Comparison of ENCODE assay signal across 14 cellular contexts in genomic region chr7:149790754-149791360, GRCh38. TPM values are rescaled to one million over a fixed set of nuclear protein-coding genes. Genes with fewer than 3 reads are reported as not detected.
DNase-seq lines count a peak whose midpoint lies in the region; ATAC-seq, FAIRE-seq and TF ChIP-seq lines count a peak whose summit lies in the region.
"Had no signal": no experiment of that assay in that cellular context is flagged by ENCODE, and none has a peak within 500 bp of the region (broad histone marks: within the 10 kb centered on the region; RNA-seq: fewer than 3 reads in every experiment).

No MANE protein-coding gene starts in this region.

- no peak for TF ChIP-seq RAD21 in H1 (IDR thresholded peaks at IDR 0.05 in 1 of 2, conservative IDR thresholded peaks at IDR 0.05 in 1 of 2; ENCODE audit: low read depth in 2 of 2, low read length in 2 of 2)

- no peak overlapping the region for H4K8ac ChIP-seq in H1 (ENCODE audit: extremely low read depth, insufficient read depth, low read length)

- no peak for TF ChIP-seq POLR2A in H1 (IDR thresholded peaks at IDR 0.05; ENCODE audit: control extremely low read depth in 1 of 2, low read depth in 2 of 2, low read length in 2 of 2)

- H3K4me2 ChIP-seq in H1 (ENCODE audit: insufficient read depth in 1 of 2, low read depth in 2 of 2, low read length in 2 of 2), result peak overlapping the region; percentile 32 to 75
- H3K4me2 ChIP-seq: BLaER1 treated with 17β-estradiol and CSF1 and Interleukin-3, amounts not matched to agents 10 nM and 100 nM had no signal

- H3K4me1 ChIP-seq in right cardiac atrium (ENCODE audit: control insufficient read depth, insufficient read depth, low read length) (no peaks in the 10 kb centered on the region), heart right ventricle (peaks cover 0 to 18% (median 11%) of the 10 kb centered on the region in 9 donors), H1 (replicated peaks in 1 of 4; ENCODE audit: control insufficient read depth in 3 of 4, insufficient read depth in 4 of 4, low read length in 3 of 4) (peaks cover 0 to 4% (median 2%) of the 10 kb centered on the region in 4 experiments; a peak in 5 of 7 replicates)

- H3K14ac ChIP-seq in H1 (ENCODE audit: insufficient read length), result no peak overlapping the region

- H3K56ac ChIP-seq in H1 (replicated peaks; ENCODE audit: insufficient read length, low read depth, low read length), result no peak overlapping the region

- H2BK15ac ChIP-seq in H1 (ENCODE audit: low read length), result no peak overlapping the region

- H3K27me3 ChIP-seq in right cardiac atrium (ENCODE audit: control insufficient read depth, insufficient read depth) (no peaks in the 10 kb centered on the region), heart right ventricle (peaks cover 0 to 53% (median 45%) of the 10 kb centered on the region in 7 donors), H1 (replicated peaks in 1 of 4; ENCODE audit: control insufficient read depth in 3 of 4, extremely low read depth in 1 of 4, insufficient read depth in 3 of 4, low read length in 3 of 4) (peaks cover 8 to 44% (median 35%) of the 10 kb centered on the region in 4 experiments)
- H3K27me3 ChIP-seq: BLaER1 treated with 17β-estradiol and CSF1 and Interleukin-3, amounts not matched to agents 10 nM and 100 nM had no signal

- H3K9ac ChIP-seq in H1 (replicated peaks in 1 of 4; ENCODE audit: extremely low read depth in 1 of 4, low read depth in 3 of 4, low read length in 3 of 4), result no peak overlapping the region
- H3K9ac ChIP-seq: BLaER1 treated with 17β-estradiol and CSF1 and Interleukin-3, amounts not matched to agents 10 nM and 100 nM had no signal

- ATAC-seq in right cardiac atrium (no peak), heart right ventricle (no peak), GM19452 (IDR thresholded peaks at IDR 0.05; ENCODE audit: unreplicated experiment) (no peak), HG02840 (IDR thresholded peaks at IDR 0.05; ENCODE audit: low FRiP score, unreplicated experiment) (no peak)

- H2AK5ac ChIP-seq in H1 (ENCODE audit: low read depth, low read length), result no peak overlapping the region

- no peak overlapping the region for H2AFZ ChIP-seq in H1 (ENCODE audit: low read length)

- TF ChIP-seq EP300 in H1 (IDR thresholded peaks at IDR 0.05; ENCODE audit: borderline replicate concordance in 1 of 2, low read depth in 2 of 2, low read length in 2 of 2), result no peak

- TF ChIP-seq CTCF in heart right ventricle (IDR thresholded peaks at IDR 0.05), result no peak
- TF ChIP-seq CTCF in H1 (IDR thresholded peaks at IDR 0.05; ENCODE audit: control extremely low read depth in 1 of 3, insufficient read depth in 1 of 3, low read depth in 1 of 3, low read length in 3 of 3), result no peak

- H2BK120ac ChIP-seq in H1 (replicated peaks; ENCODE audit: low read depth, low read length), result no peak overlapping the region

- 89% methylated on average over 14 of the region's 14 CpGs for WGBS in right cardiac atrium
- 92% methylated on average over 14 of the region's 14 CpGs for WGBS in heart right ventricle, 2 donors
- WGBS in H1 (ENCODE audit: extremely low coverage in 1 of 2, insufficient coverage in 1 of 2, insufficient read length in 1 of 2, insufficient replicate concordance in 2 of 2, low coverage in 1 of 2, low lambda C conversion rate in 2 of 2, missing lambda C conversion rate in 1 of 2), 2 experiments, result 74% methylated on average over 9 of the region's 14 CpGs; no CpG with 5 or more reads in 1 of the 2 experiments

- H3K18ac ChIP-seq in H1 (ENCODE audit: extremely low read depth, low read length), result no peak overlapping the region

- H3K4me3 ChIP-seq in right cardiac atrium (ENCODE audit: low read length) (no peak overlapping the region), heart right ventricle (no peak overlapping the region), H1 (ENCODE audit: extremely low read depth in 1 of 4, insufficient read depth in 2 of 4, low read depth in 3 of 4, low read length in 4 of 4) (peak overlapping the region; percentile 14 to 55 (median 23); a peak in 5 of 8 replicates), iPS-18c (ENCODE audit: insufficient read depth, low read depth, low read length) (peak overlapping the region; percentile 34; the same call in 1 of the 2 replicates)
- H3K4me3 ChIP-seq: BLaER1 treated with 17β-estradiol and CSF1 and Interleukin-3, amounts not matched to agents 10 nM and 100 nM had no signal

- H4K91ac ChIP-seq in H1 (replicated peaks; ENCODE audit: insufficient read length, low read length), result no peak overlapping the region

- CTCF ChIA-PET in H1 (lab: Charles Lee; ENCODE audit: partially characterized antibody), result interaction anchor here (0.9 to 11.8 kb wide), 14 partner anchors 10 to 128 kb away, joined by 3 to 120 read pairs (median 6); partner anchors contain the start of gene ZNF467

- POLR2A ChIA-PET in H1 (lab: Charles Lee; ENCODE audit: partially characterized antibody), result interaction anchor here (0.9 to 1.6 kb wide), 2 partner anchors 17 to 20 kb away, joined by 3 read pairs; no protein-coding TSS in a partner anchor

- no peak overlapping the region for H4K5ac ChIP-seq in H1 (ENCODE audit: insufficient read length, low read depth, low read length)

- intact Hi-C loops in right cardiac atrium (cut with DNase I) (no loop called here), heart right ventricle (cut with DNase I) (no loop called here)

- peaks cover 0 to 2% of the 10 kb centered on the region in 2 experiments for H4K20me1 ChIP-seq in H1 (replicated peaks in 1 of 2; ENCODE audit: control insufficient read depth in 1 of 2, insufficient read depth in 2 of 2, low read length in 2 of 2)

- DNase-seq in right cardiac atrium (peak in 2 of 3 donors; percentile 39 to 43), heart right ventricle (no peak), H1 (ENCODE audit: low read depth in 1 of 2, low spot score in 2 of 2) (no peak), AG08395 (ENCODE audit: low spot score) (no peak), RPMI8226 (no peak)
- DNase-seq: Calu3, DMS 273 treated with DMSO at 0.1 percent for 48 hours had no signal

- H3K79me2 ChIP-seq in H1 (ENCODE audit: control insufficient read depth in 1 of 2, insufficient read depth in 2 of 2, low read length in 2 of 2), result no peaks in the 10 kb centered on the region

- H3K23me2 ChIP-seq in H1 (ENCODE audit: low read depth, low read length), result peaks cover 2% of the 10 kb centered on the region; the same call in 1 of the 2 replicates

- no peak overlapping the region for H2BK5ac ChIP-seq in H1 (ENCODE audit: low read depth, low read length)

- no peak overlapping the region for H3K4ac ChIP-seq in H1 (replicated peaks; ENCODE audit: insufficient read length, low read depth, low read length)

- no peaks in the 10 kb centered on the region for H3K9me3 ChIP-seq in right cardiac atrium (ENCODE audit: control insufficient read depth, low read length)
- H3K9me3 ChIP-seq in heart right ventricle, result no peaks in the 10 kb centered on the region
- no peaks in the 10 kb centered on the region for H3K9me3 ChIP-seq in H1 (ENCODE audit: insufficient read depth in 2 of 2, low read depth in 1 of 2, low read length in 1 of 2)
- H3K9me3 ChIP-seq in iPS-18c (ENCODE audit: control insufficient read depth, insufficient read depth, low read length), result no peaks in the 10 kb centered on the region
- H3K9me3 ChIP-seq: BLaER1 treated with 17β-estradiol and CSF1 and Interleukin-3, amounts not matched to agents 10 nM and 100 nM had no signal

- H2BK20ac ChIP-seq in H1 (ENCODE audit: low read length), result no peak overlapping the region

- no peak overlapping the region for H3K23ac ChIP-seq in H1 (ENCODE audit: insufficient read length)

- no peak for FAIRE-seq in H1 (lab: Jason Lieb, UNC)
- FAIRE-seq: GM18507 had no signal

- no peak overlapping the region for H2BK12ac ChIP-seq in H1 (ENCODE audit: low read depth, low read length)

- H3K27ac ChIP-seq in right cardiac atrium (ENCODE audit: low read length) (no peak overlapping the region), heart right ventricle (no peak overlapping the region), H1 (ENCODE audit: low read depth, low read length) (no peak overlapping the region)
- H3K27ac ChIP-seq: 22Rv1; BLaER1 treated with 17β-estradiol and CSF1 and Interleukin-3, amounts not matched to agents 10 nM and 100 nM had no signal

- H3K36me3 ChIP-seq in heart right ventricle (no peaks in the 10 kb centered on the region), H1 (ENCODE audit: control insufficient read depth in 2 of 4, insufficient read depth in 4 of 4, low read length in 3 of 4) (no peaks in the 10 kb centered on the region)
- H3K36me3 ChIP-seq: BLaER1 treated with 17β-estradiol and CSF1 and Interleukin-3, amounts not matched to agents 10 nM and 100 nM had no signal

- H3K79me1 ChIP-seq in H1 (ENCODE audit: low read depth, low read length), result no peaks in the 10 kb centered on the region

TF ChIP-seq in H1, 55 proteins besides CTCF, POLR2A, EP300 and RAD21:
- TF ChIP-seq EZH2 (IDR thresholded peaks at IDR 0.05; ENCODE audit: low read depth, low read length, severe bottlenecking) (peak; percentile 31), CHD1 (IDR thresholded peaks at IDR 0.05; ENCODE audit: low read depth, low read length) (no peak)

RNA-seq across cellular contexts. Expression of gene ZNF467, which starts 17.5 kb away (rescaled TPM):
- total RNA-seq in right cardiac atrium (10 to 100 TPM; 10.4 to 15.6 (median 11.6) TPM), heart right ventricle (1 to 10 TPM; 2.2 to 7.3 (median 4.6) TPM)
- polyA plus RNA-seq in right cardiac atrium (6.6 TPM), heart right ventricle (10 to 100 TPM in 1 of 2 donors, 1 to 10 TPM in 1; 5.7 to 10.5 TPM), H1 (2011; rRNA removed) (0.51 and 0.89 TPM in 2 replicates)
- total RNA-seq in H1 (2021; fragmentation: NEBNext Ultra II Directional; extraction: Animal tissue kit (Norgen Biotek cat#: 25700)), result 0.40 and 0.50 TPM in 2 replicates
- polyA plus RNA-seq in H1 (2011; cell fraction: cytosol; rRNA removed), result 0.44 TPM
- 1.7 TPM for polyA plus RNA-seq in H1 (2011; cell fraction: nucleus; rRNA removed)
- 0.36 to 0.89 TPM (median 0.75 TPM) in 4 replicates for polyA plus RNA-seq in H1 (2012, experiment 1 of 2)
- polyA plus RNA-seq in H1 (2012, experiment 2 of 2), result 0.35 TPM
- polyA plus RNA-seq in H1 (2013, experiment 1 of 2), result 0.20 TPM
- 0.13 TPM for polyA plus RNA-seq in H1 (2013, experiment 2 of 2)
- 0.05 and 0.13 TPM in 2 replicates for polyA minus RNA-seq in H1 (2011; rRNA and poly(A)+ RNA removed)
- not detected for polyA minus RNA-seq in H1 (2011; cell fraction: cytosol; rRNA and poly(A)+ RNA removed)
- 0.70 TPM for polyA minus RNA-seq in H1 (2011; cell fraction: nucleus; rRNA and poly(A)+ RNA removed)
- polyA plus RNA-seq: IgD-negative memory B cell had no signal

RNA-seq across cellular contexts. Expression of gene ZNF862, which starts 47.3 kb away (rescaled TPM):
- total RNA-seq in right cardiac atrium (10 to 100 TPM in 3 of 4 donors, 1 to 10 TPM in 1; 9.0 to 15.9 (median 14.2) TPM), heart right ventricle (10 to 100 TPM in 6 of 10 donors, 1 to 10 TPM in 4; 7.4 to 13.3 (median 10.5) TPM)
- polyA plus RNA-seq in right cardiac atrium (7.8 TPM), heart right ventricle (1 to 10 TPM; 3.9 to 9.6 TPM), H1 (2011; rRNA removed) (1.8 and 2.8 TPM in 2 replicates)
- 2.5 and 3.9 TPM in 2 replicates for total RNA-seq in H1 (2021; fragmentation: NEBNext Ultra II Directional; extraction: Animal tissue kit (Norgen Biotek cat#: 25700))
- 2.4 TPM for polyA plus RNA-seq in H1 (2011; cell fraction: cytosol; rRNA removed)
- 9.0 TPM for polyA plus RNA-seq in H1 (2011; cell fraction: nucleus; rRNA removed)
- polyA plus RNA-seq in H1 (2012, experiment 1 of 2), result 1.8 to 3.1 TPM (median 2.4 TPM) in 4 replicates
- 0.62 TPM for polyA plus RNA-seq in H1 (2012, experiment 2 of 2)
- polyA plus RNA-seq in H1 (2013, experiment 1 of 2), result 1.1 TPM
- polyA plus RNA-seq in H1 (2013, experiment 2 of 2), result 1.2 TPM
- 4.0 and 5.4 TPM in 2 replicates for polyA minus RNA-seq in H1 (2011; rRNA and poly(A)+ RNA removed)
- polyA minus RNA-seq in H1 (2011; cell fraction: cytosol; rRNA and poly(A)+ RNA removed), result 1.5 TPM
- 8.9 TPM for polyA minus RNA-seq in H1 (2011; cell fraction: nucleus; rRNA and poly(A)+ RNA removed)

Comparison
In these comparisons a context has a peak if more than half of its experiments do, and no peak if none do; other contexts are left out.
1. DNase-seq: peak in right cardiac atrium (2 of 3); none in heart right ventricle (0 of 2), H1 (0 of 2), AG08395 (single experiment) and RPMI8226 (single experiment).
2. H3K4me3 ChIP-seq: peak in H1 (4 of 4) and iPS-18c (single experiment); none in right cardiac atrium (single experiment) and heart right ventricle (0 of 10).